Comparison of ENCODE assay signal across 1 cellular context in genomic region chr1:154973344-154974085, GRCh38.
TF ChIP-seq lines count a peak whose summit lies in the region.

No MANE protein-coding gene starts in this region.

TF ChIP-seq in K562, 482 proteins besides CTCF, POLR2A, EP300 and RAD21 (continued from another document and continues in another):
- no peak for TF ChIP-seq E2F6 (IDR thresholded peaks at IDR 0.05; ENCODE audit: borderline replicate concordance in 1 of 2, extremely low read depth in 1 of 2, insufficient read depth in 1 of 2, insufficient read length in 1 of 2, low read depth in 1 of 2, low read length in 1 of 2, poor library complexity in 1 of 2, severe bottlenecking in 1 of 2)
- no peak for TF ChIP-seq CREBBP (IDR thresholded peaks at IDR 0.05; ENCODE audit: low read depth, low read length)
- no peak for TF ChIP-seq ZNF324 (CRISPR knock-in tag; IDR thresholded peaks at IDR 0.05)
- peak; percentile 65 for TF ChIP-seq ATF7 (IDR thresholded peaks at IDR 0.05)
- TF ChIP-seq ZNF589 (CRISPR knock-in tag; IDR thresholded peaks at IDR 0.05; ENCODE audit: low read depth): no peak
- no peak for TF ChIP-seq THAP12 (CRISPR knock-in tag; IDR thresholded peaks at IDR 0.05)
- peak; percentile 81; the same call in 1 of the 2 replicates for TF ChIP-seq NKRF (IDR thresholded peaks at IDR 0.05; ENCODE audit: borderline replicate concordance)
- peak; percentile 53; the same call in 1 of the 2 replicates for TF ChIP-seq THRAP3 (IDR thresholded peaks at IDR 0.05; ENCODE audit: borderline replicate concordance)
- TF ChIP-seq U2AF2 (optimal IDR thresholded peaks at IDR 0.05; ENCODE audit: low read depth, low read length): no peak
- no peak for TF ChIP-seq ZNF592 (IDR thresholded peaks at IDR 0.05)
- TF ChIP-seq ZKSCAN3 (CRISPR knock-in tag; IDR thresholded peaks at IDR 0.05): no peak
- TF ChIP-seq SMC3 (conservative IDR thresholded peaks at IDR 0.05; ENCODE audit: insufficient read depth, low read depth, low read length): no peak
- no peak for TF ChIP-seq NFXL1 (CRISPR knock-in tag; IDR thresholded peaks at IDR 0.05)
- no peak for TF ChIP-seq HCFC1 (IDR thresholded peaks at IDR 0.05; ENCODE audit: low read depth, low read length)
- TF ChIP-seq, protein P1, sequence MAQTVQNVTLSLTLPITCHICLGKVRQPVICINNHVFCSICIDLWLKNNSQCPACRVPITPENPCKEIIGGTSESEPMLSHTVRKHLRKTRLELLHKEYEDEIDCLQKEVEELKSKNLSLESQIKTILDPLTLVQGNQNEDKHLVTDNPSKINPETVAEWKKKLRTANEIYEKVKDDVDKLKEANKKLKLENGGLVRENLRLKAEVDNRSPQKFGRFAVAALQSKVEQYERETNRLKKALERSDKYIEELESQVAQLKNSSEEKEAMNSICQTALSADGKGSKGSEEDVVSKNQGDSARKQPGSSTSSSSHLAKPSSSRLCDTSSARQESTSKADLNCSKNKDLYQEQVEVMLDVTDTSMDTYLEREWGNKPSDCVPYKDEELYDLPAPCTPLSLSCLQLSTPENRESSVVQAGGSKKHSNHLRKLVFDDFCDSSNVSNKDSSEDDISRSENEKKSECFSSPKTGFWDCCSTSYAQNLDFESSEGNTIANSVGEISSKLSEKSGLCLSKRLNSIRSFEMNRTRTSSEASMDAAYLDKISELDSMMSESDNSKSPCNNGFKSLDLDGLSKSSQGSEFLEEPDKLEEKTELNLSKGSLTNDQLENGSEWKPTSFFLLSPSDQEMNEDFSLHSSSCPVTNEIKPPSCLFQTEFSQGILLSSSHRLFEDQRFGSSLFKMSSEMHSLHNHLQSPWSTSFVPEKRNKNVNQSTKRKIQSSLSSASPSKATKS (CRISPR knock-in tag; IDR thresholded peaks at IDR 0.05): no peak
- no peak for TF ChIP-seq MAFG (tag; conservative IDR thresholded peaks at IDR 0.05)
- no peak for TF ChIP-seq HDAC8 (tag; IDR thresholded peaks at IDR 0.05)
- no peak for TF ChIP-seq POU5F1 (IDR thresholded peaks at IDR 0.05; ENCODE audit: borderline replicate concordance, low read depth, low read length, partially characterized antibody)
- no peak for TF ChIP-seq TGIF2 (CRISPR knock-in tag; IDR thresholded peaks at IDR 0.05)
- TF ChIP-seq SETDB1 (IDR thresholded peaks at IDR 0.05; ENCODE audit: low read length): no peak
- no peak for TF ChIP-seq ILF3 (IDR thresholded peaks at IDR 0.05; ENCODE audit: borderline replicate concordance)
- TF ChIP-seq, protein P2, sequence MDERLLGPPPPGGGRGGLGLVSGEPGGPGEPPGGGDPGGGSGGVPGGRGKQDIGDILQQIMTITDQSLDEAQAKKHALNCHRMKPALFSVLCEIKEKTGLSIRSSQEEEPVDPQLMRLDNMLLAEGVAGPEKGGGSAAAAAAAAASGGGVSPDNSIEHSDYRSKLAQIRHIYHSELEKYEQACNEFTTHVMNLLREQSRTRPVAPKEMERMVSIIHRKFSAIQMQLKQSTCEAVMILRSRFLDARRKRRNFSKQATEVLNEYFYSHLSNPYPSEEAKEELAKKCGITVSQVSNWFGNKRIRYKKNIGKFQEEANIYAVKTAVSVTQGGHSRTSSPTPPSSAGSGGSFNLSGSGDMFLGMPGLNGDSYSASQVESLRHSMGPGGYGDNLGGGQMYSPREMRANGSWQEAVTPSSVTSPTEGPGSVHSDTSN (CRISPR knock-in tag; IDR thresholded peaks at IDR 0.05; ENCODE audit: low read depth): no peak
- TF ChIP-seq, protein P2 (tag; conservative IDR thresholded peaks at IDR 0.05; ENCODE audit: low read depth): 0 out of 2 replicates have a peak, but pooled peaks have one; percentile 23
- no peak for TF ChIP-seq HEY1 (CRISPR knock-in tag; IDR thresholded peaks at IDR 0.05; ENCODE audit: borderline replicate concordance)
- no peak for TF ChIP-seq SP2 (IDR thresholded peaks at IDR 0.05; ENCODE audit: extremely low read depth, low read depth, low read length, poor library complexity, severe bottlenecking)
- no peak for TF ChIP-seq LCOR (CRISPR knock-in tag; IDR thresholded peaks at IDR 0.05)
- TF ChIP-seq ZNF311 (CRISPR knock-in tag; IDR thresholded peaks at IDR 0.05): no peak
- no peak for TF ChIP-seq YBX1 (IDR thresholded peaks at IDR 0.05)
- TF ChIP-seq, protein P3, sequence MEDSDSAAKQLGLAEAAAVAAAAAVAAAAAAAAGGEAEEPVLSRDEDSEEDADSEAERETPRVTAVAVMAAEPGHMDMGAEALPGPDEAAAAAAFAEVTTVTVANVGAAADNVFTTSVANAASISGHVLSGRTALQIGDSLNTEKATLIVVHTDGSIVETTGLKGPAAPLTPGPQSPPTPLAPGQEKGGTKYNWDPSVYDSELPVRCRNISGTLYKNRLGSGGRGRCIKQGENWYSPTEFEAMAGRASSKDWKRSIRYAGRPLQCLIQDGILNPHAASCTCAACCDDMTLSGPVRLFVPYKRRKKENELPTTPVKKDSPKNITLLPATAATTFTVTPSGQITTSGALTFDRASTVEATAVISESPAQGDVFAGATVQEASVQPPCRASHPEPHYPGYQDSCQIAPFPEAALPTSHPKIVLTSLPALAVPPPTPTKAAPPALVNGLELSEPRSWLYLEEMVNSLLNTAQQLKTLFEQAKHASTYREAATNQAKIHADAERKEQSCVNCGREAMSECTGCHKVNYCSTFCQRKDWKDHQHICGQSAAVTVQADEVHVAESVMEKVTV (CRISPR knock-in tag; IDR thresholded peaks at IDR 0.05): no peak
- TF ChIP-seq ZNF707 (CRISPR knock-in tag; conservative IDR thresholded peaks at IDR 0.05): no peak
- TF ChIP-seq ZNF436 (CRISPR knock-in tag; IDR thresholded peaks at IDR 0.05): no peak
- TF ChIP-seq, protein P4, sequence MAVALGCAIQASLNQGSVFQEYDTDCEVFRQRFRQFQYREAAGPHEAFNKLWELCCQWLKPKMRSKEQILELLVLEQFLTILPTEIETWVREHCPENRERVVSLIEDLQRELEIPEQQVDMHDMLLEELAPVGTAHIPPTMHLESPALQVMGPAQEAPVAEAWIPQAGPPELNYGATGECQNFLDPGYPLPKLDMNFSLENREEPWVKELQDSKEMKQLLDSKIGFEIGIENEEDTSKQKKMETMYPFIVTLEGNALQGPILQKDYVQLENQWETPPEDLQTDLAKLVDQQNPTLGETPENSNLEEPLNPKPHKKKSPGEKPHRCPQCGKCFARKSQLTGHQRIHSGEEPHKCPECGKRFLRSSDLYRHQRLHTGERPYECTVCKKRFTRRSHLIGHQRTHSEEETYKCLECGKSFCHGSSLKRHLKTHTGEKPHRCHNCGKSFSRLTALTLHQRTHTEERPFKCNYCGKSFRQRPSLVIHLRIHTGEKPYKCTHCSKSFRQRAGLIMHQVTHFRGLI (CRISPR knock-in tag; IDR thresholded peaks at IDR 0.05): no peak
- TF ChIP-seq ZNF696 (CRISPR knock-in tag; conservative IDR thresholded peaks at IDR 0.05): no peak
- TF ChIP-seq, protein P5, sequence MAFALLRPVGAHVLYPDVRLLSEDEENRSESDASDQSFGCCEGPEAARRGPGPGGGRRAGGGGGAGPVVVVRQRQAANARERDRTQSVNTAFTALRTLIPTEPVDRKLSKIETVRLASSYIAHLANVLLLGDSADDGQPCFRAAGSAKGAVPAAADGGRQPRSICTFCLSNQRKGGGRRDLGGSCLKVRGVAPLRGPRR (CRISPR knock-in tag; IDR thresholded peaks at IDR 0.05): no peak
- TF ChIP-seq MTA3 (IDR thresholded peaks at IDR 0.05; ENCODE audit: borderline replicate concordance): no peak
- TF ChIP-seq YY1 (IDR thresholded peaks at IDR 0.05; ENCODE audit: borderline replicate concordance in 1 of 3, control insufficient read depth in 1 of 3, extremely low read depth in 1 of 3, insufficient read depth in 3 of 3, insufficient read length in 1 of 3, insufficient replicate concordance in 2 of 3, low read depth in 1 of 3, low read length in 2 of 3): no peak
- no peak; the same call in 1 of the 2 replicates for TF ChIP-seq RFX1 (IDR thresholded peaks at IDR 0.05)
- no peak for TF ChIP-seq IRF2 (CRISPR knock-in tag; IDR thresholded peaks at IDR 0.05)
- no peak for TF ChIP-seq ZNF217 (CRISPR knock-in tag; IDR thresholded peaks at IDR 0.05)
- no peak for TF ChIP-seq RBM14 (IDR thresholded peaks at IDR 0.05; ENCODE audit: borderline replicate concordance, insufficient read depth, low read depth, low read length)
- TF ChIP-seq SMAD2 (IDR thresholded peaks at IDR 0.05; ENCODE audit: low read depth, low read length): no peak
- TF ChIP-seq NELFE (IDR thresholded peaks at IDR 0.05; ENCODE audit: insufficient read depth, insufficient read length): no peak
- no peak for TF ChIP-seq FOXA1 (IDR thresholded peaks at IDR 0.05; ENCODE audit: borderline replicate concordance)
- TF ChIP-seq CREB1 (IDR thresholded peaks at IDR 0.05): peak; percentile 66
- TF ChIP-seq CREB1 (CRISPR knock-in tag; IDR thresholded peaks at IDR 0.05): no peak
- TF ChIP-seq EWSR1 (IDR thresholded peaks at IDR 0.05; ENCODE audit: borderline replicate concordance, low read depth, partially characterized antibody): no peak
- no peak for TF ChIP-seq NUFIP1 (IDR thresholded peaks at IDR 0.05; ENCODE audit: partially characterized antibody)
- TF ChIP-seq ZNF75A (CRISPR knock-in tag; IDR thresholded peaks at IDR 0.05): no peak
- TF ChIP-seq STAT5A (IDR thresholded peaks at IDR 0.05; ENCODE audit: borderline replicate concordance, low read length): no peak
- no peak for TF ChIP-seq ZNF174 (CRISPR knock-in tag; IDR thresholded peaks at IDR 0.05)
- TF ChIP-seq FOXM1 (IDR thresholded peaks at IDR 0.05; ENCODE audit: low read depth): no peak
- no peak for TF ChIP-seq FOXM1 (CRISPR knock-in tag; IDR thresholded peaks at IDR 0.05; ENCODE audit: low read depth)
- peak; percentile 34; the same call in 1 of the 2 replicates for TF ChIP-seq ZNF263 (CRISPR knock-in tag; IDR thresholded peaks at IDR 0.05; ENCODE audit: borderline replicate concordance)
